ENCODE assay signal across 32 cellular contexts in genomic region chr19:50791594-50792245, GRCh38. TPM values are rescaled to one million over a fixed set of nuclear protein-coding genes. Genes with fewer than 3 reads are reported as not detected.
A peak's percentile ranks its signal among the peaks of the same experiment; 100 is the strongest.
DNase-seq lines count a peak whose midpoint lies in the region; ATAC-seq, FAIRE-seq and TF ChIP-seq lines count a peak whose summit lies in the region.
"Had no signal": no experiment of that assay in that cellular context is flagged by ENCODE, and none has a peak within 500 bp of the region (broad histone marks: within the 10 kb centered on the region; RNA-seq: fewer than 3 reads in every experiment).

No MANE protein-coding gene starts in this region.

- no peak for TF ChIP-seq POLR2A in K562 (conservative IDR thresholded peaks at IDR 0.05)

- no peak overlapping the region for H2AFZ ChIP-seq in K562 (ENCODE audit: low read depth, low read length)

- H3K36me3 ChIP-seq in HEK293 (ENCODE audit: control insufficient read depth in 2 of 2, insufficient read depth in 1 of 2, low read length in 2 of 2) (peaks cover 0 to 16% of the 10 kb centered on the region in 2 experiments; a peak in 1 of 3 replicates), K562 (ENCODE audit: control insufficient read depth, insufficient read depth, low read length) (peaks cover 12% of the 10 kb centered on the region; the same call in 2 of the 3 replicates)
- H3K36me3 ChIP-seq: thoracic aorta, uterus had no signal

- no peak for ATAC-seq in K562
- ATAC-seq: activated CD4-positive, CD25-positive, alpha-beta regulatory T cell treated with anti-CD3 and anti-CD28 coated beads, Interleukin-2, amount 50 U/mL, for 24 hours; activated CD8-positive, alpha-beta memory T cell treated with anti-CD3 and anti-CD28 coated beads, Interleukin-2, amount 10 ng/mL, durations not matched to agents 7 days and 5 days; effector memory CD8-positive, alpha-beta T cell; left lobe of liver had no signal

- H3K79me2 ChIP-seq in K562 (ENCODE audit: control insufficient read depth, insufficient read depth, low read length): no peaks in the 10 kb centered on the region

- H3K4me3 ChIP-seq in HEK293 (ENCODE audit: low read depth, low read length) (no peak overlapping the region), K562 (no peak overlapping the region)
- H3K4me3 ChIP-seq: BLaER1 treated with 17β-estradiol and CSF1 and Interleukin-3, amounts not matched to agents 10 nM and 100 nM; pancreas; SJCRH30; thoracic aorta; uterus had no signal

- no peak for FAIRE-seq in K562 (lab: Jason Lieb, UNC)
- FAIRE-seq: pancreas had no signal

- no peaks in the 10 kb centered on the region for H3K9me3 ChIP-seq in HEK293 (ENCODE audit: control insufficient read depth, insufficient read depth, low read depth, low read length)
- no peaks in the 10 kb centered on the region for H3K9me3 ChIP-seq in K562 (replicated peaks; ENCODE audit: control insufficient read depth, insufficient read depth, low read depth, low read length)
- H3K9me3 ChIP-seq: BLaER1 treated with 17β-estradiol and CSF1 and Interleukin-3, amounts not matched to agents 10 nM and 100 nM; pancreas; SJCRH30; thoracic aorta; uterus had no signal

- DNase-seq in stimulated activated CD4-positive, alpha-beta T cell treated with anti-CD3 and anti-CD28 coated beads, Interleukin-15, amount 100 ng/mL, for 24 hours: peak; percentile 11
- no peak for DNase-seq in stimulated activated CD4-positive, alpha-beta T cell treated with anti-CD3 and anti-CD28 coated beads, Interleukin-2, amount 100 ng/mL, for 48 hours
- DNase-seq in K562 (ENCODE audit: extremely low read depth in 1 of 4, low spot score in 3 of 4) (no peak), NCI-H226 (no peak), AG20443 (ENCODE audit: low spot score) (no peak), SHP77 treated with DMSO at 0.1 percent for 48 hours (lab: John Stamatoyannopoulos, UW) (no peak)
- DNase-seq: activated CD4-positive, alpha-beta T cell treated with anti-CD3 and anti-CD28 coated beads, Interleukin-2, amount 50 U/mL, for 4 hours; activated CD8-positive, alpha-beta memory T cell treated with anti-CD3 and anti-CD28 coated beads, Interleukin-2, amount 10 ng/mL, durations not matched to agents 7 days and 5 days; activated naive CD4-positive, alpha-beta T cell treated with anti-CD3 and anti-CD28 coated beads for 36 hours; COR-L47; effector memory CD8-positive, alpha-beta T cell; glutamatergic neuron; H9; MM.1S; NCI-H1417; NCI-H2029 treated with DMSO at 0.1 percent for 48 hours; NCI-H2227 treated with DMSO at 0.1 percent for 48 hours; NCI-H526 treated with DMSO at 0.1 percent for 48 hours; nephron progenitor cell; uterus had no signal

- TF ChIP-seq EP300 in K562 (IDR thresholded peaks at IDR 0.05; ENCODE audit: low read length): no peak

- peaks cover 19% of the 10 kb centered on the region for H4K20me1 ChIP-seq in K562 (replicated peaks; ENCODE audit: control insufficient read depth, insufficient read depth, low read length)

- TF ChIP-seq CTCF in HEK293 (tag by site-specific recombination; IDR thresholded peaks at IDR 0.05) (no peak), K562 (IDR thresholded peaks at IDR 0.05 in 2 of 3, conservative IDR thresholded peaks at IDR 0.05 in 1 of 3; ENCODE audit: insufficient read depth in 2 of 3, low read depth in 1 of 3, low read length in 3 of 3) (no peak)

- H3K9me1 ChIP-seq in K562 (ENCODE audit: control insufficient read depth, insufficient read depth, low read length): peaks cover 8% of the 10 kb centered on the region

- POLR2A ChIA-PET in HEK293 (lab: Yijun Ruan, JAX): interaction anchor here (0.6 to 7.9 kb wide), 4 partner anchors 11 to 227 kb away, joined by 3 to 85 read pairs (median 5); no protein-coding TSS in a partner anchor
- POLR2A ChIA-PET in K562 (lab: Yijun Ruan, JAX): interaction anchor here (0.6 to 2.6 kb wide), 7 partner anchors 9 to 307 kb away, joined by 3 to 13 read pairs (median 4); no protein-coding TSS in a partner anchor

- H3K4me1 ChIP-seq in HEK293 (ENCODE audit: control insufficient read depth, insufficient read depth, low read length) (peaks cover 4% of the 10 kb centered on the region; the same call in 1 of the 2 replicates), K562 (replicated peaks in 1 of 2; ENCODE audit: control insufficient read depth in 2 of 2, insufficient read depth in 2 of 2, low read length in 2 of 2) (peaks cover 7 to 39% of the 10 kb centered on the region in 2 experiments; a peak in 4 of 5 replicates)
- H3K4me1 ChIP-seq: pancreas, SJCRH30, uterus had no signal

- no peak for TF ChIP-seq RAD21 in K562 (CRISPR knock-in tag; conservative IDR thresholded peaks at IDR 0.05 in 1 of 2, IDR thresholded peaks at IDR 0.05 in 1 of 2)

- WGBS in K562 (ENCODE audit: insufficient coverage, low coverage, missing lambda C conversion rate): 74% methylated on average over 19 of the region's 45 CpGs

- H3K9ac ChIP-seq in K562 (ENCODE audit: insufficient read depth in 1 of 2, low read depth in 2 of 2, low read length in 2 of 2): no peak overlapping the region
- H3K9ac ChIP-seq: BLaER1 treated with 17β-estradiol and CSF1 and Interleukin-3, amounts not matched to agents 10 nM and 100 nM had no signal

- H3K27me3 ChIP-seq in K562 (ENCODE audit: control insufficient read depth in 2 of 2, insufficient read depth in 2 of 2, low read length in 2 of 2): no peaks in the 10 kb centered on the region
- H3K27me3 ChIP-seq: BLaER1 treated with 17β-estradiol and CSF1 and Interleukin-3, amounts not matched to agents 10 nM and 100 nM; pancreas; SJCRH30; uterus had no signal

- H3K27ac ChIP-seq in HEK293 (ENCODE audit: extremely low read depth, low read depth, low read length) (no peak overlapping the region), K562 (ENCODE audit: extremely low read depth, low read depth, low read length) (no peak overlapping the region)
- H3K27ac ChIP-seq: BLaER1 treated with 17β-estradiol and CSF1 and Interleukin-3, amounts not matched to agents 10 nM and 100 nM; pancreas; SJCRH30; thoracic aorta; uterus had no signal

- CTCF ChIA-PET in HEK293 (lab: Yijun Ruan, JAX): interaction anchor here (0.6 to 9.4 kb wide), 4 partner anchors 8 to 184 kb away, joined by 3 to 79 read pairs (median 4); no protein-coding TSS in a partner anchor
- CTCF ChIA-PET in K562 (lab: Yijun Ruan, JAX; ENCODE audit: low intra/inter-chr PET ratio): no interaction called here

- intact Hi-C loops in K562 (cut with micrococcal nuclease): no loop called here

- no peak overlapping the region for H3K4me2 ChIP-seq in K562 (ENCODE audit: insufficient read depth, low read length)
- H3K4me2 ChIP-seq: BLaER1 treated with 17β-estradiol and CSF1 and Interleukin-3, amounts not matched to agents 10 nM and 100 nM had no signal

- BruUV-seq in K562 (replicated peaks; lab: Mats Ljungman, UMichigan): no TSS peak

- in situ Hi-C loops in K562 (cut with MboI): loop anchor here (5.0 kb wide), 2 partner anchors 81 to 126 kb away; partner anchors contain the start of gene KLK2

RNA-seq across cellular contexts. Expression of gene ACP4, which starts 1.5 kb away (rescaled TPM):
- total RNA-seq in K562 (2011; cell fraction: chromatin; rRNA removed; ENCODE audit: low replicate concordance): not detected in 2 replicates
- not detected in 2 replicates for total RNA-seq in K562 (2011; cell fraction: nucleolus; rRNA removed)
- not detected in 2 replicates for total RNA-seq in K562 (2011; cell fraction: nucleoplasm; rRNA removed)
- total RNA-seq in K562 (2014; rRNA removed) (not detected in 2 replicates), K562 (2014; rRNA removed; fragmentation: Illumina TruSeq; extraction: Trizol) (not detected in 2 replicates), K562 (2015; rRNA removed; fragmentation: Illumina TruSeq; extraction: Trizol) (not detected in 2 replicates), K562 (2021) (not detected in 2 replicates)
- polyA plus RNA-seq in K562 (2011; rRNA removed) (not detected in 2 replicates), K562 (2014; fragmentation: Illumina TruSeq; extraction: Trizol) (not detected in 2 replicates), K562 (2014; fragmentation: Nextera tagmentation; extraction: Ambion mirVana) (not detected), K562 (2014; rRNA removed) (not detected in 2 replicates)
- not detected in 2 replicates for polyA plus RNA-seq in K562 (2011; cell fraction: cytosol; rRNA removed)
- not detected in 2 replicates for polyA plus RNA-seq in K562 (2011; cell fraction: nucleus; rRNA removed)
- polyA plus RNA-seq in K562 (2012): not detected in 2 replicates
- not detected in 2 replicates for polyA minus RNA-seq in K562 (2011; rRNA and poly(A)+ RNA removed)
- not detected in 2 replicates for polyA minus RNA-seq in K562 (2011; cell fraction: cytosol; rRNA and poly(A)+ RNA removed)
- polyA minus RNA-seq in K562 (2011; cell fraction: nucleus; rRNA and poly(A)+ RNA removed): not detected in 2 replicates
- total RNA-seq: activated CD8-positive, alpha-beta memory T cell treated with anti-CD3 and anti-CD28 coated beads, Interleukin-2, amount 10 ng/mL, durations not matched to agents 7 days and 5 days; activated naive CD4-positive, alpha-beta T cell treated with anti-CD3 and anti-CD28 coated beads for 36 hours; H9; left lobe of liver; pancreas; renal cortical epithelial cell; SJCRH30; skeletal muscle tissue; thoracic aorta; uterus had no signal
- polyA plus RNA-seq: adipose tissue, AG04450, esophagus, pancreas had no signal

RNA-seq across cellular contexts. Expression of gene GPR32, which starts 21.5 kb away (rescaled TPM):
- not detected in 2 replicates for total RNA-seq in K562 (2011; cell fraction: chromatin; rRNA removed; ENCODE audit: low replicate concordance)
- total RNA-seq in K562 (2011; cell fraction: nucleolus; rRNA removed): not detected in 2 replicates
- total RNA-seq in K562 (2011; cell fraction: nucleoplasm; rRNA removed): not detected in 2 replicates
- total RNA-seq in K562 (2014; rRNA removed) (not detected in 2 replicates), K562 (2014; rRNA removed; fragmentation: Illumina TruSeq; extraction: Trizol) (not detected in 2 replicates), K562 (2015; rRNA removed; fragmentation: Illumina TruSeq; extraction: Trizol) (not detected in 2 replicates), K562 (2021) (0.18 TPM in 1 of 2 replicates, not detected in the other)
- polyA plus RNA-seq in K562 (2011; rRNA removed) (not detected in 2 replicates), K562 (2014; fragmentation: Illumina TruSeq; extraction: Trizol) (not detected in 2 replicates), K562 (2014; fragmentation: Nextera tagmentation; extraction: Ambion mirVana) (not detected), K562 (2014; rRNA removed) (not detected in 2 replicates)
- not detected in 2 replicates for polyA plus RNA-seq in K562 (2011; cell fraction: cytosol; rRNA removed)
- not detected in 2 replicates for polyA plus RNA-seq in K562 (2011; cell fraction: nucleus; rRNA removed)
- 0.07 and 0.12 TPM in 2 replicates for polyA plus RNA-seq in K562 (2012)
- polyA minus RNA-seq in K562 (2011; rRNA and poly(A)+ RNA removed): not detected in 2 replicates
- polyA minus RNA-seq in K562 (2011; cell fraction: cytosol; rRNA and poly(A)+ RNA removed): not detected in 2 replicates
- polyA minus RNA-seq in K562 (2011; cell fraction: nucleus; rRNA and poly(A)+ RNA removed): not detected in 2 replicates
- total RNA-seq: activated CD8-positive, alpha-beta memory T cell treated with anti-CD3 and anti-CD28 coated beads, Interleukin-2, amount 10 ng/mL, durations not matched to agents 7 days and 5 days; activated naive CD4-positive, alpha-beta T cell treated with anti-CD3 and anti-CD28 coated beads for 36 hours; H9; left lobe of liver; pancreas; renal cortical epithelial cell; SJCRH30; skeletal muscle tissue; thoracic aorta; uterus had no signal
- polyA plus RNA-seq: adipose tissue, AG04450, esophagus, pancreas had no signal

RNA-seq across cellular contexts. Expression of gene KLK1, which starts 31.9 kb away (rescaled TPM):
- 12.6 and 15.0 TPM in 2 replicates for total RNA-seq in K562 (2011; cell fraction: chromatin; rRNA removed; ENCODE audit: low replicate concordance)
- total RNA-seq in K562 (2011; cell fraction: nucleolus; rRNA removed): 8.7 and 9.7 TPM in 2 replicates
- total RNA-seq in K562 (2011; cell fraction: nucleoplasm; rRNA removed): 14.8 and 17.8 TPM in 2 replicates
- total RNA-seq in K562 (2014; rRNA removed) (1.2 and 3.1 TPM in 2 replicates), K562 (2014; rRNA removed; fragmentation: Illumina TruSeq; extraction: Trizol) (1.5 TPM in 2 replicates), K562 (2015; rRNA removed; fragmentation: Illumina TruSeq; extraction: Trizol) (0.87 and 1.3 TPM in 2 replicates), K562 (2021) (9.3 and 11.7 TPM in 2 replicates)
- polyA plus RNA-seq in K562 (2011; rRNA removed) (9.6 and 13.5 TPM in 2 replicates), K562 (2014; fragmentation: Illumina TruSeq; extraction: Trizol) (14.3 and 15.4 TPM in 2 replicates), K562 (2014; fragmentation: Nextera tagmentation; extraction: Ambion mirVana) (10 to 100 TPM in 1 of 2 experiments, 1 to 10 TPM in 1; 9.1 to 10.3 TPM), K562 (2014; rRNA removed) (5.3 and 9.8 TPM in 2 replicates)
- 16.9 and 24.1 TPM in 2 replicates for polyA plus RNA-seq in K562 (2011; cell fraction: cytosol; rRNA removed)
- 23.3 and 36.6 TPM in 2 replicates for polyA plus RNA-seq in K562 (2011; cell fraction: nucleus; rRNA removed)
- 13.7 and 31.9 TPM in 2 replicates for polyA plus RNA-seq in K562 (2012)
- 8.6 and 11.7 TPM in 2 replicates for polyA minus RNA-seq in K562 (2011; rRNA and poly(A)+ RNA removed)
- 8.4 and 11.9 TPM in 2 replicates for polyA minus RNA-seq in K562 (2011; cell fraction: cytosol; rRNA and poly(A)+ RNA removed)
- polyA minus RNA-seq in K562 (2011; cell fraction: nucleus; rRNA and poly(A)+ RNA removed): 7.9 and 10.4 TPM in 2 replicates
- total RNA-seq: renal cortical epithelial cell, skeletal muscle tissue, thoracic aorta had no signal
- polyA plus RNA-seq: AG04450 had no signal

RNA-seq across cellular contexts. Expression of gene KLK15, which starts 41.7 kb away (rescaled TPM):
- not detected in 2 replicates for total RNA-seq in K562 (2011; cell fraction: chromatin; rRNA removed; ENCODE audit: low replicate concordance)
- not detected in 2 replicates for total RNA-seq in K562 (2011; cell fraction: nucleolus; rRNA removed)
- total RNA-seq in K562 (2011; cell fraction: nucleoplasm; rRNA removed): not detected in 2 replicates
- total RNA-seq in K562 (2014; rRNA removed) (not detected in 2 replicates), K562 (2014; rRNA removed; fragmentation: Illumina TruSeq; extraction: Trizol) (not detected in 2 replicates), K562 (2015; rRNA removed; fragmentation: Illumina TruSeq; extraction: Trizol) (not detected in 2 replicates), K562 (2021) (not detected in 2 replicates)
- polyA plus RNA-seq in K562 (2011; rRNA removed) (not detected in 2 replicates), K562 (2014; fragmentation: Illumina TruSeq; extraction: Trizol) (not detected in 2 replicates), K562 (2014; fragmentation: Nextera tagmentation; extraction: Ambion mirVana) (not detected), K562 (2014; rRNA removed) (not detected in 2 replicates)
- not detected in 2 replicates for polyA plus RNA-seq in K562 (2011; cell fraction: cytosol; rRNA removed)
- not detected in 2 replicates for polyA plus RNA-seq in K562 (2011; cell fraction: nucleus; rRNA removed)
- polyA plus RNA-seq in K562 (2012): not detected in 2 replicates
- polyA minus RNA-seq in K562 (2011; rRNA and poly(A)+ RNA removed): not detected in 2 replicates
- polyA minus RNA-seq in K562 (2011; cell fraction: cytosol; rRNA and poly(A)+ RNA removed): not detected in 2 replicates
- not detected in 2 replicates for polyA minus RNA-seq in K562 (2011; cell fraction: nucleus; rRNA and poly(A)+ RNA removed)
- total RNA-seq: activated CD8-positive, alpha-beta memory T cell treated with anti-CD3 and anti-CD28 coated beads, Interleukin-2, amount 10 ng/mL, durations not matched to agents 7 days and 5 days; activated naive CD4-positive, alpha-beta T cell treated with anti-CD3 and anti-CD28 coated beads for 36 hours; H9; left lobe of liver; pancreas; renal cortical epithelial cell; SJCRH30; skeletal muscle tissue; thoracic aorta; uterus had no signal
- polyA plus RNA-seq: AG04450, esophagus had no signal
